Comparison of ENCODE assay signal across 9 cellular contexts in genomic region chr5:162209005-162209605, GRCh38.
DNase-seq lines count a peak whose midpoint lies in the region; ATAC-seq and TF ChIP-seq lines count a peak whose summit lies in the region.
"Had no signal": no experiment of that assay in that cellular context is flagged by ENCODE, and none has a peak within 500 bp of the region (broad histone marks: within the 10 kb centered on the region; RNA-seq: fewer than 3 reads in every experiment).

No MANE protein-coding gene starts in this region.

- no peak overlapping the region for H3K27ac Mint-ChIP-seq in naive thymus-derived CD4-positive, alpha-beta T cell

- DNase-seq in CMK (ENCODE audit: low read depth) (peak; percentile 20), NCI-H446 treated with DMSO at 0.1 percent for 48 hours (lab: John Stamatoyannopoulos, UW) (peak; percentile 14), brain microvascular endothelial cell (peak; percentile 6), GM19240 (ENCODE audit: insufficient read length, low spot score) (no peak), COR-L47 (lab: John Stamatoyannopoulos, UW) (no peak)
- DNase-seq in naive thymus-derived CD4-positive, alpha-beta T cell = no peak

- no peak for TF ChIP-seq CTCF in brain microvascular endothelial cell (IDR thresholded peaks at IDR 0.05; ENCODE audit: low read depth, low read length, missing control alignments)

- H3K27me3 ChIP-seq in brain microvascular endothelial cell (replicated peaks) = no peaks in the 10 kb centered on the region
- H3K27me3 ChIP-seq in naive thymus-derived CD4-positive, alpha-beta T cell (ENCODE audit: control insufficient read depth in 2 of 2, insufficient read depth in 2 of 2, low read length in 2 of 2) = no peaks in the 10 kb centered on the region

- no peaks in the 10 kb centered on the region for H3K4me1 Mint-ChIP-seq in naive thymus-derived CD4-positive, alpha-beta T cell

- in situ Hi-C loops in brain microvascular endothelial cell (cut with HindIII; ENCODE audit: low pct_ligation_motif_present, low sequenced_read_pairs) = no loop called here

- H3K27ac ChIP-seq in brain microvascular endothelial cell = no peak overlapping the region
- no peak overlapping the region for H3K27ac ChIP-seq in naive thymus-derived CD4-positive, alpha-beta T cell (ENCODE audit: low read depth, low read length)
- H3K27ac ChIP-seq: KMS-11 had no signal

- peaks cover 0 to 4% (median 0%) of the 10 kb centered on the region in 5 donors for H3K27me3 Mint-ChIP-seq in naive thymus-derived CD4-positive, alpha-beta T cell

- H3K4me3 Mint-ChIP-seq in naive thymus-derived CD4-positive, alpha-beta T cell = no peak overlapping the region

- H3K4me1 ChIP-seq in naive thymus-derived CD4-positive, alpha-beta T cell (ENCODE audit: control insufficient read depth in 2 of 2, insufficient read depth in 2 of 2, low read length in 2 of 2) = no peaks in the 10 kb centered on the region

- no peaks in the 10 kb centered on the region for H3K9me3 ChIP-seq in naive thymus-derived CD4-positive, alpha-beta T cell (ENCODE audit: control insufficient read depth in 2 of 3, low read length in 3 of 3)

- H3K36me3 ChIP-seq in brain microvascular endothelial cell (replicated peaks) = no peaks in the 10 kb centered on the region
- H3K36me3 ChIP-seq in naive thymus-derived CD4-positive, alpha-beta T cell (ENCODE audit: control insufficient read depth in 2 of 3, insufficient read depth in 3 of 3, low read length in 3 of 3) = no peaks in the 10 kb centered on the region

- peak; percentile 96 for ATAC-seq in GM18858 (IDR thresholded peaks at IDR 0.05; ENCODE audit: unreplicated experiment)
- peak; percentile 89 for ATAC-seq in HG02870 (IDR thresholded peaks at IDR 0.05; ENCODE audit: unreplicated experiment)
- ATAC-seq in naive thymus-derived CD4-positive, alpha-beta T cell = peak; percentile 51

- no peaks in the 10 kb centered on the region for H3K36me3 Mint-ChIP-seq in naive thymus-derived CD4-positive, alpha-beta T cell

- H3K4me3 ChIP-seq in brain microvascular endothelial cell (ENCODE audit: low read depth, low read length) = no peak overlapping the region
- H3K4me3 ChIP-seq in naive thymus-derived CD4-positive, alpha-beta T cell (ENCODE audit: low read length) = no peak overlapping the region

- POLR2A ChIA-PET in naive thymus-derived CD4-positive, alpha-beta T cell (lab: Charles Lee) = no interaction called here

- CTCF ChIA-PET in naive thymus-derived CD4-positive, alpha-beta T cell (lab: Charles Lee) = no interaction called here

- peaks cover 0 to 8% (median 0%) of the 10 kb centered on the region in 11 donors for H3K9me3 Mint-ChIP-seq in naive thymus-derived CD4-positive, alpha-beta T cell

- intact Hi-C loops in naive thymus-derived CD4-positive, alpha-beta T cell (cut with micrococcal nuclease) = no loop called here

Comparison
In these comparisons a context has a peak if more than half of its experiments do, and no peak if none do; other contexts are left out.
1. DNase-seq: peak in CMK (single experiment), NCI-H446 treated with DMSO at 0.1 percent for 48 hours (single experiment) and brain microvascular endothelial cell (single experiment); none in naive thymus-derived CD4-positive, alpha-beta T cell (0 of 9), GM19240 (single experiment) and COR-L47 (single experiment).
2. Peak in every context shown above with its lines, with median percentiles within 50 percentile points of each other: ATAC-seq.